30 cellular contexts compared by ENCODE assay signal in the genomic region with DNA sequence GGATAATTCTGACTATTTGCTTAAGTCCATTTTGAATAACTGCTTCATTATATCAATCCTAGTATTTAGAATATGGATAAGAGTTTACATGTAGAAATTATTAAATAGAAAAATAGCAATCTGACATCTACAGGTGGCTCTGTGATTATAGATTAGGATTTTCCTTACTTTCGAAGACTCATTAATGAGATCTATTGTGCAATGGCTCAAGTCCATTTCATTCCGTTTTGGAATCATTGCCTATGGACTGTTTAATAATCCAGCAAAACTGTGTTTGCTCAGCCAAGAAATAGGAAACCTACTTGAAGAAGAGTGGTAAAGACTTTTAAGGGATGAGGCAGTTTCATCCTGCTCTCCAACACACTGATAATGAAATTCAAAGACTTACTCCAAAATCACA.
"Had no signal": no experiment of that assay in that cellular context is flagged by ENCODE, and none has a peak within 500 bp of the region (broad histone marks: within the 10 kb centered on the region; RNA-seq: fewer than 3 reads in every experiment).

No MANE protein-coding gene starts in this region.

- H3K4me1 ChIP-seq: parathyroid adenoma, psoas muscle, spleen, testis, transverse colon, uterus had no signal

- DNase-seq: naive thymus-derived CD8-positive, alpha-beta T cell; nephron progenitor cell; occipital lobe; ovary; posterior cingulate gyrus; psoas muscle; right cardiac atrium; spleen; stimulated activated CD4-positive, alpha-beta T cell treated with anti-CD3 and anti-CD28 coated beads, Interleukin-12 subunit alpha, Interleukin-12 subunit beta, amount 100 ng/mL, for 4 hours; stimulated activated CD4-positive, alpha-beta T cell treated with anti-CD3 and anti-CD28 coated beads, Interleukin-1b, Interleukin-23, amount 100 ng/mL, for 48 hours; stimulated activated CD4-positive, alpha-beta T cell treated with anti-CD3 and anti-CD28 coated beads, Interleukin-4, amount 100 ng/mL, for 1 hour; stimulated activated CD4-positive, alpha-beta T cell treated with anti-CD3 and anti-CD28 coated beads, Interleukin-4, amount 100 ng/mL, for 4 hours; stimulated activated CD8-positive, alpha-beta memory T cell treated with anti-CD3 and anti-CD28 coated beads, Interleukin-4, amount 100 ng/mL, for 48 hours; stimulated activated naive CD4-positive, alpha-beta T cell; stimulated activated naive CD8-positive, alpha-beta T cell treated with anti-CD3 and anti-CD28 coated beads, Interleukin-15, amount 100 ng/mL, for 72 hours; stimulated activated naive CD8-positive, alpha-beta T cell treated with anti-CD3 and anti-CD28 coated beads, Interleukin-15, Interleukin-2, amounts not matched to agents 100 U/mL and 50 U/mL, for 24 hours; substantia nigra; testis; tibial artery; transverse colon; upper lobe of right lung; uterus had no signal

- H3K79me2 ChIP-seq: parathyroid adenoma had no signal

- H3K36me3 ChIP-seq: neutrophil, ovary, spleen, suprapubic skin, tibial artery, transverse colon, upper lobe of right lung, uterus had no signal

- H3K27ac ChIP-seq: neutrophil, ovary, parathyroid adenoma, psoas muscle, skin epidermis, spleen, suprapubic skin, testis, tibial artery, transverse colon, upper lobe of right lung, uterus had no signal

- H3K27me3 ChIP-seq: neutrophil, ovary, spleen, suprapubic skin, testis, tibial artery, transverse colon, upper lobe of right lung, uterus had no signal

- H3K9ac ChIP-seq: parathyroid adenoma had no signal

- H3K4me3 ChIP-seq: ovary, psoas muscle, skin epidermis, smooth muscle cell, spleen, suprapubic skin, testis, tibial artery, transverse colon, upper lobe of right lung, uterus had no signal

- H3K4me2 ChIP-seq: smooth muscle cell had no signal

- ATAC-seq: naive thymus-derived CD8-positive, alpha-beta T cell; natural killer cell treated with Interleukin-12 subunit alpha and Interleukin-12 subunit beta and Interleukin-15 and Interleukin-18, amount 100 ng/mL, for 72 hours; psoas muscle; right cardiac atrium; sciatic nerve; stimulated activated memory B cell treated with anti-CD40 and anti-IgM and Interleukin-4, amounts not matched to agents 10 μg/mL and 1 μg/mL and 100 μg/mL, for 72 hours; stimulated activated naive CD8-positive, alpha-beta T cell treated with anti-CD3 and anti-CD28 coated beads, Interleukin-15, amount 100 ng/mL, for 72 hours; stimulated activated naive CD8-positive, alpha-beta T cell treated with anti-CD3 and anti-CD28 coated beads, Interleukin-15, Interleukin-2, amounts not matched to agents 100 U/mL and 50 U/mL, for 24 hours; upper lobe of right lung had no signal

- H3K9me3 ChIP-seq: neutrophil, ovary, psoas muscle, spleen, suprapubic skin, testis, tibial artery, transverse colon, upper lobe of right lung, uterus had no signal

- H2AFZ ChIP-seq: parathyroid adenoma had no signal
